Comparison of ENCODE assay signal across 1 cellular context in the genomic region with DNA sequence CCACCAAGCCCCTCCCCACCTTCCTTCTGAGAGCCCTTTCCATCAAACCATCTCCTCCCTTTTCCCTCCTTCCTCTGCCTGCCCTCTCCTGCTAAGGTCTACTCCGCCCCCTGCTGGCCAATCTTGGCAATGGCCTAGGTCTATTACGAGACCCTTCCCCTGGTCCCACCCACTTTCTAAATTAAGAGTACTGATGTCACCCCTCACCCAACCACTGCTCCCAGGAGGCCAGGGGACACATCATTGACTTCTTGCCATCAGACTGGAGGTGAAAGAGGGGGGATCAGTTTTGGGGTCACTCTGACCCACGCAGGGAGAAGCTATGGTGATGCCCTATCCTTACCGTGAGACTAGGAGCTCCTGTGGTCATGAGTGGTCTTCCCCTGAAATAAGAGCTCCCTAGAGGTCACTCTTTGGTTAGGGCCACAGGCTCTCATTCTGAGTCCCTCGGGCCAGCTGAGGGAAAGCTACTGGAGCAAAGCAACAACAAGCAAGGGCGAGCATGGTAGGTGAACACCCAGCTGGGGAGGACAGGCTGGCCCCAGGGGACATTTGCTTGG.
TF ChIP-seq lines count a peak whose summit lies in the region.

No MANE protein-coding gene starts in this region.

TF ChIP-seq in SK-N-SH, 30 proteins besides CTCF, POLR2A, EP300 and RAD21:
- TF ChIP-seq TEAD4 (IDR thresholded peaks at IDR 0.05; ENCODE audit: borderline replicate concordance, insufficient read depth) (no peak), FOXJ3 (CRISPR knock-in tag; IDR thresholded peaks at IDR 0.05) (no peak), SMC3 (IDR thresholded peaks at IDR 0.05; ENCODE audit: low read depth, low read length) (peak; percentile 85)
